In genomic region chr3:53775018-53775417, GRCh38 we compare ENCODE assay signal across 29 cellular contexts.
"Had no signal": no experiment of that assay in that cellular context is flagged by ENCODE, and none has a peak within 500 bp of the region (broad histone marks: within the 10 kb centered on the region; RNA-seq: fewer than 3 reads in every experiment).

No MANE protein-coding gene starts in this region.

- H3K4me1 ChIP-seq: foreskin keratinocyte, gastrocnemius medialis had no signal

- H3K9me3 ChIP-seq: esophagus muscularis mucosa, gastrocnemius medialis, heart left ventricle had no signal

- H3K27me3 Mint-ChIP-seq: activated T-cell treated with anti-CD3 and anti-CD28 coated beads, Interleukin-2, amount 50 U/mL, for 24 hours had no signal

- H3K27me3 ChIP-seq: brain microvascular endothelial cell, dorsolateral prefrontal cortex, esophagus muscularis mucosa had no signal

- DNase-seq: activated CD4-positive, alpha-beta memory T cell treated with anti-CD3 and anti-CD28 coated beads, Interleukin-2, amount 10 ng/mL, durations not matched to agents 7 days and 5 days; activated CD4-positive, alpha-beta T cell treated with anti-CD3 and anti-CD28 coated beads for 1 hour; activated CD4-positive, alpha-beta T cell treated with anti-CD3 and anti-CD28 coated beads for 4 hours; activated CD4-positive, alpha-beta T cell treated with anti-CD3 and anti-CD28 coated beads, Interleukin-2, amount 10 ng/mL, durations not matched to agents 7 days and 5 days; activated CD4-positive, alpha-beta T cell treated with anti-CD3 and anti-CD28 coated beads, Interleukin-2, amount 50 U/mL, for 4 hours; activated CD8-positive, alpha-beta memory T cell treated with anti-CD3 and anti-CD28 coated beads, Interleukin-2, amount 50 U/mL, for 48 hours; activated gamma-delta T cell; activated naive CD4-positive, alpha-beta T cell; activated naive CD4-positive, alpha-beta T cell treated with anti-CD3 and anti-CD28 coated beads, Interleukin-2, amount 10 ng/mL, durations not matched to agents 7 days and 5 days; activated naive CD8-positive, alpha-beta T cell treated with anti-CD3 and anti-CD28 coated beads, Interleukin-2, amount 10 ng/mL, durations not matched to agents 7 days and 5 days; activated T-cell treated with anti-CD3 and anti-CD28 coated beads for 4 hours; activated T-cell treated with anti-CD3 and anti-CD28 coated beads, Interleukin-2, amount 50 U/mL, for 24 hours; activated T-cell treated with anti-CD3 and anti-CD28 coated beads, Interleukin-2, amount 50 U/mL, for 72 hours; anterior cingulate cortex; brain microvascular endothelial cell; dorsolateral prefrontal cortex; effector memory CD4-positive, alpha-beta T cell; endodermal cell; erythroblast; foreskin keratinocyte; gastrocnemius medialis; glutamatergic neuron; heart left ventricle had no signal

- H3K4me3 Mint-ChIP-seq: activated CD4-positive, alpha-beta memory T cell treated with anti-CD3 and anti-CD28 coated beads, Interleukin-2, amount 10 ng/mL, durations not matched to agents 7 days and 5 days; activated CD4-positive, alpha-beta T cell treated with anti-CD3 and anti-CD28 coated beads, Interleukin-2, amount 10 ng/mL, durations not matched to agents 7 days and 5 days; activated naive CD4-positive, alpha-beta T cell treated with anti-CD3 and anti-CD28 coated beads, Interleukin-2, amount 10 ng/mL, durations not matched to agents 7 days and 5 days; activated naive CD8-positive, alpha-beta T cell treated with anti-CD3 and anti-CD28 coated beads, Interleukin-2, amount 10 ng/mL, durations not matched to agents 7 days and 5 days; activated T-cell treated with anti-CD3 and anti-CD28 coated beads, Interleukin-2, amount 50 U/mL, for 24 hours; activated T-cell treated with anti-CD3 and anti-CD28 coated beads, Interleukin-2, amount 50 U/mL, for 72 hours; central memory CD8-positive, alpha-beta T cell; dendritic cell treated with granulocyte-macrophage colony-stimulating factor and Interleukin-4, amounts not matched to agents 40 ng/mL and 50 ng/mL, for 4 days; endodermal cell had no signal

- H3K36me3 ChIP-seq: brain microvascular endothelial cell, esophagus muscularis mucosa, gastrocnemius medialis, heart left ventricle had no signal

- H3K4me3 ChIP-seq: coronary artery, dorsolateral prefrontal cortex, esophagus muscularis mucosa, gastrocnemius medialis, heart left ventricle had no signal

- H3K4me1 Mint-ChIP-seq: activated naive CD4-positive, alpha-beta T cell treated with anti-CD3 and anti-CD28 coated beads, Interleukin-2, amount 10 ng/mL, durations not matched to agents 7 days and 5 days; central memory CD8-positive, alpha-beta T cell had no signal

- H3K9me3 Mint-ChIP-seq: activated CD4-positive, alpha-beta memory T cell treated with anti-CD3 and anti-CD28 coated beads, Interleukin-2, amount 10 ng/mL, durations not matched to agents 7 days and 5 days; activated CD4-positive, alpha-beta T cell treated with anti-CD3 and anti-CD28 coated beads, Interleukin-2, amount 10 ng/mL, durations not matched to agents 7 days and 5 days; activated naive CD4-positive, alpha-beta T cell treated with anti-CD3 and anti-CD28 coated beads, Interleukin-2, amount 10 ng/mL, durations not matched to agents 7 days and 5 days; activated naive CD4-positive, alpha-beta T cell treated with anti-CD3 and anti-CD28 coated beads, Interleukin-2, amount 50 U/mL, for 72 hours; activated naive CD8-positive, alpha-beta T cell treated with anti-CD3 and anti-CD28 coated beads, Interleukin-2, amount 10 ng/mL, durations not matched to agents 7 days and 5 days; activated T-cell treated with anti-CD3 and anti-CD28 coated beads, Interleukin-2, amount 50 U/mL, for 24 hours; activated T-cell treated with anti-CD3 and anti-CD28 coated beads, Interleukin-2, amount 50 U/mL, for 72 hours; central memory CD8-positive, alpha-beta T cell; dendritic cell treated with granulocyte-macrophage colony-stimulating factor and Interleukin-4, amounts not matched to agents 40 ng/mL and 50 ng/mL, for 4 days; endodermal cell had no signal

- H3K36me3 Mint-ChIP-seq: activated naive CD4-positive, alpha-beta T cell treated with anti-CD3 and anti-CD28 coated beads, Interleukin-2, amount 10 ng/mL, durations not matched to agents 7 days and 5 days; activated naive CD4-positive, alpha-beta T cell treated with anti-CD3 and anti-CD28 coated beads, Interleukin-2, amount 50 U/mL, for 72 hours; activated naive CD8-positive, alpha-beta T cell treated with anti-CD3 and anti-CD28 coated beads, Interleukin-2, amount 10 ng/mL, durations not matched to agents 7 days and 5 days had no signal

- ATAC-seq: activated naive CD4-positive, alpha-beta T cell treated with anti-CD3 and anti-CD28 coated beads, Interleukin-2, amount 50 U/mL, for 72 hours; activated T-cell treated with anti-CD3 and anti-CD28 coated beads, Interleukin-2, amount 50 U/mL, for 72 hours; gastrocnemius medialis; heart left ventricle had no signal

- H3K27ac ChIP-seq: brain microvascular endothelial cell, coronary artery, esophagus muscularis mucosa, foreskin keratinocyte, gastrocnemius medialis, heart left ventricle had no signal

- H3K27ac Mint-ChIP-seq: activated CD4-positive, alpha-beta memory T cell treated with anti-CD3 and anti-CD28 coated beads, Interleukin-2, amount 10 ng/mL, durations not matched to agents 7 days and 5 days; activated CD4-positive, alpha-beta T cell treated with anti-CD3 and anti-CD28 coated beads, Interleukin-2, amount 10 ng/mL, durations not matched to agents 7 days and 5 days; activated naive CD4-positive, alpha-beta T cell treated with anti-CD3 and anti-CD28 coated beads, Interleukin-2, amount 10 ng/mL, durations not matched to agents 7 days and 5 days; activated naive CD4-positive, alpha-beta T cell treated with anti-CD3 and anti-CD28 coated beads, Interleukin-2, amount 50 U/mL, for 72 hours; activated naive CD8-positive, alpha-beta T cell treated with anti-CD3 and anti-CD28 coated beads, Interleukin-2, amount 10 ng/mL, durations not matched to agents 7 days and 5 days; activated T-cell treated with anti-CD3 and anti-CD28 coated beads, Interleukin-2, amount 50 U/mL, for 24 hours; activated T-cell treated with anti-CD3 and anti-CD28 coated beads, Interleukin-2, amount 50 U/mL, for 72 hours; dendritic cell treated with granulocyte-macrophage colony-stimulating factor and Interleukin-4, amounts not matched to agents 40 ng/mL and 50 ng/mL, for 4 days; endodermal cell had no signal

- FAIRE-seq: astrocyte had no signal
